In the genomic region with DNA sequence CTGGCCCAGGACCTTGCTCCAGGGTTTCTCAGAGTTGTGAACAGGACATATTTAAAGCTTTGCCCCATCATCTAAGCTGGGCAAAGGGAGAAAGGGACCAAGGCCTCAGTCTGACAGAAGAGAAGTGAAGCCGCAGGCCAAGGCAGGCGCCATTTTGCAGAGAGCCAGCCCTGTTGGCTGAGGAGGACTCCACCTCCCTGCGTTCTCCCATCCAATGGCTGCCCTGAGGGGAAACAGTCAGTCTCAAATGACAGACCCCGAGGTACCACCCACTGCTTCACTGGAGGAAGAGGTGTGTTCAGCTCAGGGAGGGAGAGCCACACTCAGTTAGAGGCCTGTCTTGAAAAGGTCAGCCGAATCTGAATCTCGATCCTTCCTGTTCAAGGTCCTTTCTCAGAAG, we compare ENCODE assay signal across 21 cellular contexts.
A peak's percentile ranks its signal among the peaks of the same experiment; 100 is the strongest.
DNase-seq lines count a peak whose midpoint lies in the region; ATAC-seq, FAIRE-seq and TF ChIP-seq lines count a peak whose summit lies in the region.
"Had no signal": no experiment of that assay in that cellular context is flagged by ENCODE, and none has a peak within 500 bp of the region (broad histone marks: within the 10 kb centered on the region; RNA-seq: fewer than 3 reads in every experiment).

No MANE protein-coding gene starts in this region.

- H3K4me3 ChIP-seq in BE2C (ENCODE audit: low read depth, low read length) (no peak overlapping the region), DND-41 (ENCODE audit: low read depth in 1 of 2, low read length in 2 of 2) (no peak overlapping the region), K562 (no peak overlapping the region), neural progenitor cell (no peak overlapping the region), GM23248 (no peak overlapping the region)

- no peak for TF ChIP-seq POLR2A in K562 (conservative IDR thresholded peaks at IDR 0.05)

- H3K27ac Mint-ChIP-seq in neural progenitor cell: no peak overlapping the region
- H3K27ac Mint-ChIP-seq: CD4-positive, alpha-beta T cell; IgD-negative memory B cell had no signal

- no peak for TF ChIP-seq CTCF in BE2C (IDR thresholded peaks at IDR 0.05; ENCODE audit: low read depth, low read length)
- TF ChIP-seq CTCF in DND-41 (IDR thresholded peaks at IDR 0.05; ENCODE audit: borderline replicate concordance, extremely low read depth, low read length, poor library complexity, severe bottlenecking): no peak
- no peak for TF ChIP-seq CTCF in K562 (IDR thresholded peaks at IDR 0.05 in 2 of 3, conservative IDR thresholded peaks at IDR 0.05 in 1 of 3; ENCODE audit: insufficient read depth in 2 of 3, low read depth in 1 of 3, low read length in 3 of 3)
- no peak for TF ChIP-seq CTCF in neural progenitor cell (IDR thresholded peaks at IDR 0.05)

- TF ChIP-seq RAD21 in K562 (CRISPR knock-in tag; conservative IDR thresholded peaks at IDR 0.05 in 1 of 2, IDR thresholded peaks at IDR 0.05 in 1 of 2): no peak

- no peak for TF ChIP-seq EP300 in K562 (IDR thresholded peaks at IDR 0.05; ENCODE audit: low read length)

- no peaks in the 10 kb centered on the region; the same call in 1 of the 2 replicates for H3K9me3 ChIP-seq in BE2C
- no peaks in the 10 kb centered on the region for H3K9me3 ChIP-seq in DND-41 (ENCODE audit: insufficient read depth, low read length, severe bottlenecking)
- no peaks in the 10 kb centered on the region for H3K9me3 ChIP-seq in K562 (replicated peaks; ENCODE audit: control insufficient read depth, insufficient read depth, low read depth, low read length)
- no peaks in the 10 kb centered on the region for H3K9me3 ChIP-seq in neural progenitor cell (ENCODE audit: low read depth)
- H3K9me3 ChIP-seq in GM23248 (ENCODE audit: low read depth): no peaks in the 10 kb centered on the region

- peak overlapping the region; percentile 16; the same call in 1 of the 2 replicates for H3K27ac ChIP-seq in DND-41 (ENCODE audit: low read length)
- no peak overlapping the region for H3K27ac ChIP-seq in K562 (ENCODE audit: extremely low read depth, low read depth, low read length)
- H3K27ac ChIP-seq in neural progenitor cell: no peak overlapping the region
- no peak overlapping the region for H3K27ac ChIP-seq in GM23248

- intact Hi-C loops in K562 (cut with micrococcal nuclease): no loop called here

- H2AFZ ChIP-seq in DND-41 (ENCODE audit: low read depth, low read length) (no peak overlapping the region), K562 (ENCODE audit: low read depth, low read length) (peak overlapping the region; percentile 76), neural progenitor cell (replicated peaks) (peak overlapping the region; percentile 34), GM23248 (no peak overlapping the region)

- H3K9me3 Mint-ChIP-seq in neural progenitor cell: peaks cover 4% of the 10 kb centered on the region
- H3K9me3 Mint-ChIP-seq: CD4-positive, alpha-beta T cell; IgD-negative memory B cell had no signal

- H3K9me1 ChIP-seq in K562 (ENCODE audit: control insufficient read depth, insufficient read depth, low read length): no peaks in the 10 kb centered on the region

- no peaks in the 10 kb centered on the region for H3K9me2 ChIP-seq in GM23248 (ENCODE audit: insufficient read depth)

- CTCF ChIA-PET in K562 (lab: Yijun Ruan, JAX; ENCODE audit: low intra/inter-chr PET ratio): no interaction called here

- no peaks in the 10 kb centered on the region for H3F3A ChIP-seq in neural progenitor cell (ENCODE audit: low read depth)
- no peaks in the 10 kb centered on the region for H3F3A ChIP-seq in GM23248 (ENCODE audit: insufficient read depth)

- H3K36me3 Mint-ChIP-seq in neural progenitor cell: no peaks in the 10 kb centered on the region
- H3K36me3 Mint-ChIP-seq: IgD-negative memory B cell had no signal

- H3K27me3 ChIP-seq in BE2C (no peaks in the 10 kb centered on the region), DND-41 (ENCODE audit: insufficient read depth, low read length, poor library complexity) (no peaks in the 10 kb centered on the region), K562 (ENCODE audit: control insufficient read depth in 2 of 2, insufficient read depth in 2 of 2, low read length in 2 of 2) (peaks cover 0 to 4% of the 10 kb centered on the region in 2 experiments; a peak in 1 of 5 replicates), neural progenitor cell (no peaks in the 10 kb centered on the region), GM23248 (replicated peaks; ENCODE audit: insufficient read depth) (no peaks in the 10 kb centered on the region)

- H3K4me1 ChIP-seq in BE2C (no peaks in the 10 kb centered on the region), DND-41 (ENCODE audit: insufficient read depth, low read length) (no peaks in the 10 kb centered on the region), K562 (replicated peaks in 1 of 2; ENCODE audit: control insufficient read depth in 2 of 2, insufficient read depth in 2 of 2, low read length in 2 of 2) (peaks cover 0 to 3% of the 10 kb centered on the region in 2 experiments; a peak in 1 of 5 replicates), neural progenitor cell (no peaks in the 10 kb centered on the region), GM23248 (ENCODE audit: insufficient read depth) (no peaks in the 10 kb centered on the region)

- DNase-seq in BE2C: peak; percentile 31
- no peak for DNase-seq in DND-41
- peak in 3 of 4 experiments; percentile 17 to 32 (median 17) for DNase-seq in K562 (ENCODE audit: extremely low read depth in 1 of 4, low spot score in 3 of 4)
- no peak for DNase-seq in neural progenitor cell (ENCODE audit: low spot score)
- DNase-seq in NCI-H2227 treated with DMSO at 0.1 percent for 48 hours (lab: John Stamatoyannopoulos, UW): no peak
- no peak for DNase-seq in GM23248
- DNase-seq in SHP77 (lab: John Stamatoyannopoulos, UW): no peak
- DNase-seq: CD4-positive, alpha-beta T cell; DMS153; Karpas-422; NCI-H1694 treated with DMSO at 0.1 percent for 48 hours; NCI-H2081 treated with DMSO at 0.1 percent for 48 hours; NCI-H2171 treated with DMSO at 0.1 percent for 48 hours; NCI-H446; NCI-H526; OCI-M1 had no signal

- 8% methylated on average over 6 of the region's 6 CpGs for WGBS in K562 (ENCODE audit: insufficient coverage, low coverage, missing lambda C conversion rate)
- WGBS in GM23248 (ENCODE audit: low coverage in 1 of 2, low lambda C conversion rate in 2 of 2, missing lambda C conversion rate in 2 of 2), 2 experiments: 46 to 57% methylated on average over 6 of the region's 6 CpGs

- peaks cover 3% of the 10 kb centered on the region for H3K4me1 Mint-ChIP-seq in neural progenitor cell
- H3K4me1 Mint-ChIP-seq: IgD-negative memory B cell had no signal

- ATAC-seq in DND-41 (ENCODE audit: insufficient read depth, low read depth) (peak; percentile 35; the same call in 2 of the 3 replicates), K562 (peak; percentile 94)
- ATAC-seq: Right ventricle myocardium inferior had no signal

- peaks cover 8% of the 10 kb centered on the region; the same call in 1 of the 2 replicates for H3K36me3 ChIP-seq in BE2C
- peaks cover 94% of the 10 kb centered on the region for H3K36me3 ChIP-seq in DND-41 (ENCODE audit: insufficient read depth, low read length)
- no peaks in the 10 kb centered on the region for H3K36me3 ChIP-seq in K562 (ENCODE audit: control insufficient read depth, insufficient read depth, low read length)
- H3K36me3 ChIP-seq in neural progenitor cell: no peaks in the 10 kb centered on the region
- no peaks in the 10 kb centered on the region for H3K36me3 ChIP-seq in GM23248 (ENCODE audit: low read depth)

- H4K20me1 ChIP-seq in DND-41 (ENCODE audit: insufficient read depth, low read length): no peaks in the 10 kb centered on the region
- H4K20me1 ChIP-seq in K562 (replicated peaks; ENCODE audit: control insufficient read depth, insufficient read depth, low read length): no peaks in the 10 kb centered on the region
- H4K20me1 ChIP-seq in neural progenitor cell (ENCODE audit: low read depth): no peaks in the 10 kb centered on the region
- H4K20me1 ChIP-seq in GM23248 (ENCODE audit: insufficient read depth): no peaks in the 10 kb centered on the region

- H3K9ac ChIP-seq in DND-41 (ENCODE audit: low read depth, low read length) (no peak overlapping the region), K562 (ENCODE audit: insufficient read depth in 1 of 2, low read depth in 2 of 2, low read length in 2 of 2) (no peak overlapping the region), neural progenitor cell (no peak overlapping the region), GM23248 (no peak overlapping the region)

- H3K4me2 ChIP-seq in DND-41 (ENCODE audit: insufficient read depth, low read length) (no peak overlapping the region), K562 (ENCODE audit: insufficient read depth, low read length) (no peak overlapping the region), neural progenitor cell (no peak overlapping the region), GM23248 (ENCODE audit: unreplicated experiment) (no peak overlapping the region)

- no peak overlapping the region for H3K4me3 Mint-ChIP-seq in neural progenitor cell
- H3K4me3 Mint-ChIP-seq: CD4-positive, alpha-beta T cell; IgD-negative memory B cell had no signal

- BruUV-seq in K562 (replicated peaks; lab: Mats Ljungman, UMichigan): no TSS peak

- POLR2A ChIA-PET in K562 (lab: Yijun Ruan, JAX): no interaction called here

- peaks cover 13% of the 10 kb centered on the region; the same call in 1 of the 2 replicates for H3K79me2 ChIP-seq in DND-41 (ENCODE audit: insufficient read depth, low read length)
- no peaks in the 10 kb centered on the region for H3K79me2 ChIP-seq in K562 (ENCODE audit: control insufficient read depth, insufficient read depth, low read length)
- H3K79me2 ChIP-seq in neural progenitor cell (ENCODE audit: low read depth): no peaks in the 10 kb centered on the region
- H3K79me2 ChIP-seq in GM23248 (ENCODE audit: insufficient read depth): no peaks in the 10 kb centered on the region

- peak; percentile 6 for FAIRE-seq in K562 (lab: Jason Lieb, UNC)
- FAIRE-seq: G401.6, GM12892, H1 had no signal

- H3K27me3 Mint-ChIP-seq in neural progenitor cell (ENCODE audit: insufficient read depth, low read depth): peaks cover 2% of the 10 kb centered on the region
- H3K27me3 Mint-ChIP-seq: CD4-positive, alpha-beta T cell had no signal

- in situ Hi-C loops in K562 (cut with MboI): no loop called here
- in situ Hi-C loops in GM23248 (cut with MboI): no loop called here

TF ChIP-seq in K562, 482 proteins besides CTCF, POLR2A, EP300 and RAD21 (continues in another document):
- TF ChIP-seq, protein P1, sequence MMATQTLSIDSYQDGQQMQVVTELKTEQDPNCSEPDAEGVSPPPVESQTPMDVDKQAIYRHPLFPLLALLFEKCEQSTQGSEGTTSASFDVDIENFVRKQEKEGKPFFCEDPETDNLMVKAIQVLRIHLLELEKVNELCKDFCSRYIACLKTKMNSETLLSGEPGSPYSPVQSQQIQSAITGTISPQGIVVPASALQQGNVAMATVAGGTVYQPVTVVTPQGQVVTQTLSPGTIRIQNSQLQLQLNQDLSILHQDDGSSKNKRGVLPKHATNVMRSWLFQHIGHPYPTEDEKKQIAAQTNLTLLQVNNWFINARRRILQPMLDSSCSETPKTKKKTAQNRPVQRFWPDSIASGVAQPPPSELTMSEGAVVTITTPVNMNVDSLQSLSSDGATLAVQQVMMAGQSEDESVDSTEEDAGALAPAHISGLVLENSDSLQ (IDR thresholded peaks at IDR 0.05): peak; percentile 24; the same call in 1 of the 2 replicates
- TF ChIP-seq ZBTB8A (IDR thresholded peaks at IDR 0.05; ENCODE audit: partially characterized antibody) (no peak), ZNF124 (CRISPR knock-in tag; IDR thresholded peaks at IDR 0.05) (no peak), FOXA3 (CRISPR knock-in tag; conservative IDR thresholded peaks at IDR 0.05 in 1 of 2, IDR thresholded peaks at IDR 0.05 in 1 of 2) (no peak)

Comparison
In these comparisons a context has a peak if more than half of its experiments do, and no peak if none do; other contexts are left out.
1. DNase-seq: peak in BE2C (single experiment) and K562 (3 of 4); none in DND-41 (single experiment), neural progenitor cell (single experiment), NCI-H2227 treated with DMSO at 0.1 percent for 48 hours (single experiment), GM23248 (single experiment) and SHP77 (0 of 2).
2. H2AFZ ChIP-seq: peak in K562 (single experiment) and neural progenitor cell (single experiment); none in DND-41 (single experiment) and GM23248 (single experiment).